ENCODE assay signal across 28 cellular contexts in the genomic region with DNA sequence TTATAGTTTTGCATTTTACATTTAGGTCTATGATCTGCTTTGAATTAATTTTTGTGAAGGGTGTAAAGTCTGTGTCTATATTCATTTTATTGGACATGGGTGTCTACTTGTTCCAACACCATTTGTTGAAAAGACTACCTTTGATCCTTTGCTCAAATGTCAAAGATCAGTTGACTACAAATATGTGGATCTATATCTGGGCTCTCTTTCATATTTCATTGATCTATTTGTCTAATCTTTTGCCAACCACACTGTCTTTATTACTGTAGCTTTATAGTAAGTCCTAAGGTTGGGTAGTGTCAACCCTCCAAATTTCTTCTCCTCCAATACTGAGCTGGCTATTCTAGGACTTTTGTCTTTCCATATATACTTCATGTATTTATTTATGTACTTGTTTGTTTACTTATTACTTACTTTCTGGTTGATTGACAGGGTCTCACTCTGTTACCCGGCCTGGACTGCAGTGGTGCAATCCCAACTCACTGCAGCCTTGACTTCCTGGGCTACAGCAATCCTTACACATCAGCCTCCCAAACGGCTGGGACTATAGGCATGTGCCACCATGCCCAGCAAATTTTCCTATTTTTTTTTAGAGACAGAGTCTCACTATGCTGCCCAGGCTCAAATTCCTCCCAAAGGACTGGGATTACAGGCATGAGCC.
"Had no signal": no experiment of that assay in that cellular context is flagged by ENCODE, and none has a peak within 500 bp of the region (broad histone marks: within the 10 kb centered on the region; RNA-seq: fewer than 3 reads in every experiment).

No MANE protein-coding gene starts in this region.

- H3K9me3 Mint-ChIP-seq: naive thymus-derived CD8-positive, alpha-beta T cell; natural killer cell treated with Interleukin-12 subunit alpha and Interleukin-12 subunit beta and Interleukin-15 and Interleukin-18, amount 100 ng/mL, for 72 hours; stimulated activated effector memory CD8-positive, alpha-beta T cell treated with anti-CD3 and anti-CD28 coated beads, Interleukin-12 subunit alpha, Interleukin-12 subunit beta, amount 100 ng/mL, for 72 hours; stimulated activated naive B cell treated with anti-CD40 and anti-IgM and Interleukin-4, amounts not matched to agents 10 μg/mL and 1 μg/mL and 100 μg/mL, for 72 hours; stimulated activated naive CD8-positive, alpha-beta T cell treated with anti-CD3 and anti-CD28 coated beads, Interleukin-15, Interleukin-2, amounts not matched to agents 100 ng/mL and 50 ng/mL, for 24 hours had no signal

- H3K4me1 ChIP-seq: pancreas, prostate gland, right atrium auricular region, stomach, thyroid gland, tibial nerve, upper lobe of left lung, vagina had no signal

- H3K4me3 Mint-ChIP-seq: naive thymus-derived CD8-positive, alpha-beta T cell; natural killer cell treated with Interleukin-12 subunit alpha and Interleukin-12 subunit beta and Interleukin-15 and Interleukin-18, amount 100 ng/mL, for 72 hours; nephron progenitor cell; neural crest cell; stimulated activated effector memory CD8-positive, alpha-beta T cell treated with anti-CD3 and anti-CD28 coated beads, Interleukin-12 subunit alpha, Interleukin-12 subunit beta, amount 100 ng/mL, for 72 hours; stimulated activated naive B cell treated with anti-CD40 and anti-IgM and Interleukin-4, amounts not matched to agents 10 μg/mL and 1 μg/mL and 100 μg/mL, for 72 hours; stimulated activated naive CD8-positive, alpha-beta T cell treated with anti-CD3 and anti-CD28 coated beads, Interleukin-15, Interleukin-2, amounts not matched to agents 100 ng/mL and 50 ng/mL, for 24 hours had no signal

- ATAC-seq: naive thymus-derived CD8-positive, alpha-beta T cell; natural killer cell treated with Interleukin-12 subunit alpha and Interleukin-12 subunit beta and Interleukin-15 and Interleukin-18, amount 100 ng/mL, for 72 hours; pancreas; sciatic nerve; stimulated activated effector memory CD8-positive, alpha-beta T cell treated with anti-CD3 and anti-CD28 coated beads, Interleukin-12 subunit alpha, Interleukin-12 subunit beta, amount 100 ng/mL, for 72 hours; stimulated activated naive B cell treated with anti-CD40 and anti-IgM and Interleukin-4, amounts not matched to agents 10 μg/mL and 1 μg/mL and 100 μg/mL, for 72 hours had no signal

- H3K4me3 ChIP-seq: pancreas, prostate gland, right atrium auricular region, skin epidermis, stomach, thoracic aorta, thyroid gland, tibial nerve, upper lobe of left lung, vagina had no signal

- DNase-seq: naive thymus-derived CD8-positive, alpha-beta T cell; nephron progenitor cell; nucleus accumbens; pancreas; retina; stimulated activated CD4-positive, alpha-beta T cell treated with anti-CD3 and anti-CD28 coated beads, Interleukin-15, amount 100 ng/mL, for 24 hours; stimulated activated CD4-positive, alpha-beta T cell treated with anti-CD3 and anti-CD28 coated beads, Interleukin-2, amount 100 ng/mL, for 24 hours; stimulated activated CD4-positive, alpha-beta T cell treated with anti-CD3 and anti-CD28 coated beads, Interleukin-2, amount 100 ng/mL, for 48 hours; stimulated activated CD4-positive, alpha-beta T cell treated with anti-CD3 and anti-CD28 coated beads, Interleukin-4, amount 100 ng/mL, for 24 hours; stimulated activated naive B cell treated with anti-CD40 and anti-IgM and Interleukin-4, amounts not matched to agents 10 μg/mL and 1 μg/mL and 100 μg/mL, for 72 hours; stimulated activated naive CD4-positive, alpha-beta T cell treated with Interleukin-2 at 50 U/mL for 16 hours; stomach; thyroid gland; trophoblast cell; upper lobe of left lung had no signal

- H3K9me3 ChIP-seq: neutrophil, pancreas, prostate gland, right atrium auricular region, thoracic aorta, thyroid gland, upper lobe of left lung, vagina had no signal

- H3K36me3 ChIP-seq: prostate gland had no signal

- H3K4me1 Mint-ChIP-seq: naive thymus-derived CD8-positive, alpha-beta T cell; nephron progenitor cell; neural crest cell; stimulated activated effector memory CD8-positive, alpha-beta T cell treated with anti-CD3 and anti-CD28 coated beads, Interleukin-12 subunit alpha, Interleukin-12 subunit beta, amount 100 ng/mL, for 72 hours; stimulated activated naive B cell treated with anti-CD40 and anti-IgM and Interleukin-4, amounts not matched to agents 10 μg/mL and 1 μg/mL and 100 μg/mL, for 72 hours had no signal

- H3K27ac Mint-ChIP-seq: natural killer cell treated with Interleukin-12 subunit alpha and Interleukin-12 subunit beta and Interleukin-15 and Interleukin-18, amount 100 ng/mL, for 72 hours; nephron progenitor cell; stimulated activated effector memory CD8-positive, alpha-beta T cell treated with anti-CD3 and anti-CD28 coated beads, Interleukin-12 subunit alpha, Interleukin-12 subunit beta, amount 100 ng/mL, for 72 hours; stimulated activated naive B cell treated with anti-CD40 and anti-IgM and Interleukin-4, amounts not matched to agents 10 μg/mL and 1 μg/mL and 100 μg/mL, for 72 hours; stimulated activated naive CD8-positive, alpha-beta T cell treated with anti-CD3 and anti-CD28 coated beads, Interleukin-15, Interleukin-2, amounts not matched to agents 100 ng/mL and 50 ng/mL, for 24 hours had no signal

- H3K27ac ChIP-seq: neutrophil, pancreas, prostate gland, right atrium auricular region, skin epidermis, stomach, thoracic aorta, thyroid gland, tibial nerve, upper lobe of left lung, vagina had no signal

- FAIRE-seq: pancreas, urothelium cell line had no signal

- H3K27me3 ChIP-seq: neutrophil, pancreas, right atrium auricular region, stomach, thyroid gland, tibial nerve, upper lobe of left lung, vagina had no signal

- H3K27me3 Mint-ChIP-seq: naive thymus-derived CD8-positive, alpha-beta T cell; natural killer cell treated with Interleukin-12 subunit alpha and Interleukin-12 subunit beta and Interleukin-15 and Interleukin-18, amount 100 ng/mL, for 72 hours; stimulated activated naive B cell treated with anti-CD40 and anti-IgM and Interleukin-4, amounts not matched to agents 10 μg/mL and 1 μg/mL and 100 μg/mL, for 72 hours; stimulated activated naive CD8-positive, alpha-beta T cell treated with anti-CD3 and anti-CD28 coated beads, Interleukin-15, Interleukin-2, amounts not matched to agents 100 ng/mL and 50 ng/mL, for 24 hours had no signal
